9 cellular contexts compared by ENCODE assay signal in the genomic region with DNA sequence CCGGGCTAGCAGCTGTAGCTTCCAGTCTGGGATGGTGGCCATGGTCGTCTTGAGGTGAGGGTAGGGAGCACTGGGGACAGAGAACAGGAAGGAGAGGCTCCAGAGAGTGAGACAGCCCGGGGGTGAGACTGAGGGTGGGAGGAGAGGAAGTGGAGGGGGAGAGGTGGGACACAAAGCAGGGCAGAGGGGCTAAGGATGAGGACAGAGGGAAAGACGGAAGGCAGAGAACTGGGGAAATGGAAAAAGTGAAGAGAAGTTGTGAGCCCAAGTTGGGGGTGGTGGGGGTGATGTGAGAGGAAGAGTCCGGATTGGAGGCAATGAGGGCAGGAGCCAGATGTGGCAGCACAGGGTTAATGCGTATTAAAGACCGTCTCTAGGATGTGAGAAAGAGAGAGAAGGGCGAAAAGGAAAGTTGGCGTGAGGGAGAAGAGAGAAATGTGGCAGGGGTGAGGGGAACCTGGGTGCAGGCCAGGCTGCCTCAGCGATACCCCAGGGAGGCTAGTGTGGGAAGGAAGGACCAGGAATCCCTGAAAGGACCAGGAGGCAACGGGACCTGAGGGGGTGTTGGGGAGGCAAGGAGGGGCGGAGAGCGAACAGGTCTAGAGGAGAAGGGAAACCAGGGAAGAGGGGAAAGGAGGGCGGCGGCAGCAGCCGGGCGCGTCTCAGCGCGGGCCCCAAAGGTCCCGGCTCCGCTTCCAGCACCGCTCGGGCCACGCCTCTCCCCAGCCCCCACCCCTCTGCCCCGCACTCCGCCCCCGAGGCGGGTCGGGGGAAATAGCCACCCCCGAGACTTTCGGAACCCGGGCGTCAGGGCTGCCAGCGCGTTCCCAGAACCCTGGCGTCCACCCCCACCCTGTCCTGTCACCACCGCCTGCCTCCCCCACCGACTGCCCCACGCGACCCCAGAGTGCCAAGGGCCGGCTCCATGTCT. TPM values are rescaled to one million over a fixed set of nuclear protein-coding genes. Genes with fewer than 3 reads are reported as not detected.
A peak's percentile ranks its signal among the peaks of the same experiment; 100 is the strongest.
DNase-seq lines count a peak whose midpoint lies in the region; ATAC-seq, FAIRE-seq and TF ChIP-seq lines count a peak whose summit lies in the region.
"Had no signal": no experiment of that assay in that cellular context is flagged by ENCODE, and none has a peak within 500 bp of the region (broad histone marks: within the 10 kb centered on the region; RNA-seq: fewer than 3 reads in every experiment).

A gene with protein sequence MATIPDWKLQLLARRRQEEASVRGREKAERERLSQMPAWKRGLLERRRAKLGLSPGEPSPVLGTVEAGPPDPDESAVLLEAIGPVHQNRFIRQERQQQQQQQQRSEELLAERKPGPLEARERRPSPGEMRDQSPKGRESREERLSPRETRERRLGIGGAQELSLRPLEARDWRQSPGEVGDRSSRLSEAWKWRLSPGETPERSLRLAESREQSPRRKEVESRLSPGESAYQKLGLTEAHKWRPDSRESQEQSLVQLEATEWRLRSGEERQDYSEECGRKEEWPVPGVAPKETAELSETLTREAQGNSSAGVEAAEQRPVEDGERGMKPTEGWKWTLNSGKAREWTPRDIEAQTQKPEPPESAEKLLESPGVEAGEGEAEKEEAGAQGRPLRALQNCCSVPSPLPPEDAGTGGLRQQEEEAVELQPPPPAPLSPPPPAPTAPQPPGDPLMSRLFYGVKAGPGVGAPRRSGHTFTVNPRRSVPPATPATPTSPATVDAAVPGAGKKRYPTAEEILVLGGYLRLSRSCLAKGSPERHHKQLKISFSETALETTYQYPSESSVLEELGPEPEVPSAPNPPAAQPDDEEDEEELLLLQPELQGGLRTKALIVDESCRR (minus strand): TSS at position 669 of the 931 bp plus-strand sequence. CDS start 627 bp downstream, at position 42.

- H3F3A ChIP-seq in MM.1S (ENCODE audit: insufficient read depth, low read length): peaks cover 52% of the 10 kb centered on the region

- H2AFZ ChIP-seq in MM.1S (ENCODE audit: low read length): peak within 1 kb of the TSS; percentile 60
- no peak within 1 kb of the TSS for H2AFZ ChIP-seq in HepG2 (ENCODE audit: low read length)

- H3K9me2 ChIP-seq in MM.1S (replicated peaks; ENCODE audit: insufficient read depth, low read length): no peaks in the 10 kb centered on the region

- peaks cover 62% of the 10 kb centered on the region for H3K79me2 ChIP-seq in MM.1S (ENCODE audit: low read length)
- H3K79me2 ChIP-seq in HepG2 (ENCODE audit: insufficient read depth, low read length): no peaks in the 10 kb centered on the region

- peak within 1 kb of the TSS; percentile 56 for H3K9ac ChIP-seq in MM.1S (ENCODE audit: low read length)
- H3K9ac ChIP-seq in HepG2 (ENCODE audit: insufficient read depth, low read depth, low read length): peak within 1 kb of the TSS; percentile 65

- H3K27ac ChIP-seq in MM.1S (ENCODE audit: low read length) (peak within 1 kb of the TSS; percentile 69; the same call in 1 of the 2 replicates), HepG2 (ENCODE audit: extremely low read length, insufficient read depth, low read length) (peak within 1 kb of the TSS; percentile 43)

- H3K36me3 ChIP-seq in MM.1S (replicated peaks; ENCODE audit: insufficient read depth, low read length) (no peaks in the 10 kb centered on the region), HepG2 (replicated peaks in 1 of 2; ENCODE audit: control insufficient read depth in 1 of 2, insufficient read depth in 2 of 2, low read length in 2 of 2) (no peaks in the 10 kb centered on the region)

- H3K4me3 ChIP-seq in MM.1S (ENCODE audit: low read length) (peak within 1 kb of the TSS; percentile 87), choroid plexus epithelial cell (ENCODE audit: low read depth, low read length) (peak within 1 kb of the TSS; percentile 89), HepG2 (replicated peaks in 1 of 3; ENCODE audit: insufficient read depth in 1 of 3, low read depth in 2 of 3, low read length in 3 of 3) (peak within 1 kb of the TSS; percentile 77 to 84 (median 81))

- no peak for FAIRE-seq in HepG2 (lab: Jason Lieb, UNC)
- FAIRE-seq: A204.1 had no signal

- TF ChIP-seq EP300 in HepG2 (IDR thresholded peaks at IDR 0.05; ENCODE audit: low read depth in 2 of 2, low read length in 2 of 2) (no peak), HepG2 (CRISPR knock-in tag; IDR thresholded peaks at IDR 0.05; ENCODE audit: borderline replicate concordance) (no peak)

- in situ Hi-C loops in HepG2 (cut with HindIII; ENCODE audit: extremely low pct_ligation_motif_present, low pct_unique_long_range_greater_than_20kb): loop anchor here (25.0 kb wide), 1 partner anchor 401 kb away; no protein-coding TSS in a partner anchor

- H4K20me1 ChIP-seq in MM.1S (ENCODE audit: insufficient read depth, low read length) (no peaks in the 10 kb centered on the region), HepG2 (ENCODE audit: insufficient read depth, low read length) (no peaks in the 10 kb centered on the region)

- H3K4me2 ChIP-seq in MM.1S (ENCODE audit: low read depth, low read length) (peak within 1 kb of the TSS; percentile 91), HepG2 (ENCODE audit: low read depth, low read length) (peak within 1 kb of the TSS; percentile 84)

- TF ChIP-seq RAD21 in HepG2 (CRISPR knock-in tag; IDR thresholded peaks at IDR 0.05): no peak

- TF ChIP-seq CTCF in MM.1S (IDR thresholded peaks at IDR 0.05; ENCODE audit: low read length): no peak
- no peak for TF ChIP-seq CTCF in choroid plexus epithelial cell (conservative IDR thresholded peaks at IDR 0.05; ENCODE audit: low read depth, low read length)
- TF ChIP-seq CTCF in HepG2 (CRISPR knock-in tag; IDR thresholded peaks at IDR 0.05): no peak

- peak; percentile 45 for ATAC-seq in HepG2

- 0 out of 4 replicates have a peak, but pooled peaks of 1 of the 2 experiments have one; percentile 33 for TF ChIP-seq POLR2A in HepG2 (IDR thresholded peaks at IDR 0.05; ENCODE audit: insufficient read depth in 1 of 2, low read depth in 2 of 2, low read length in 2 of 2)

- H3K27me3 ChIP-seq in MM.1S (replicated peaks; ENCODE audit: insufficient read depth, low read length) (no peaks in the 10 kb centered on the region), HepG2 (ENCODE audit: control insufficient read depth in 1 of 2, insufficient read depth in 2 of 2, low read length in 2 of 2) (no peaks in the 10 kb centered on the region)

- 29% methylated on average over 24 of the region's 42 CpGs for WGBS in HepG2 (ENCODE audit: low lambda C conversion rate)

- CTCF ChIA-PET in HepG2 (lab: Yijun Ruan, JAX; ENCODE audit: low intra/inter-chr PET ratio, low total read pairs): interaction anchor here (1.0 kb wide), 1 partner anchor 36 kb away, joined by 4 read pairs; no protein-coding TSS in a partner anchor

- H3K9me3 ChIP-seq in MM.1S (replicated peaks; ENCODE audit: insufficient read depth, low read length) (no peaks in the 10 kb centered on the region), HepG2 (ENCODE audit: low read length) (no peaks in the 10 kb centered on the region)

- POLR2A ChIA-PET in HepG2 (lab: Yijun Ruan, JAX): interaction anchor here (1.2 kb wide), 1 partner anchor 9 kb away, joined by 3 read pairs; no protein-coding TSS in a partner anchor

- DNase-seq in DMS 273 (lab: John Stamatoyannopoulos, UW; ENCODE audit: unreplicated experiment): peak; percentile 81
- DNase-seq in DMS 273 treated with DMSO at 0.1 percent for 48 hours (lab: John Stamatoyannopoulos, UW): no peak
- DNase-seq in MM.1S: peak; percentile 78
- DNase-seq in activated CD4-positive, alpha-beta T cell treated with anti-CD3 and anti-CD28 coated beads for 4 hours: peak; percentile 83 to 87
- DNase-seq in choroid plexus epithelial cell (ENCODE audit: low read depth): peak; percentile 57
- no peak for DNase-seq in HepG2 (ENCODE audit: low spot score)
- DNase-seq in stimulated activated CD4-positive, alpha-beta T cell treated with anti-CD3 and anti-CD28 coated beads, Interleukin-2, amount 100 ng/mL, for 4 hours (ENCODE audit: low read depth): peak; percentile 87
- DNase-seq in inferior parietal cortex (ENCODE audit: extremely low spot score): no peak

- BruUV-seq in HepG2 (replicated peaks; lab: Mats Ljungman, UMichigan): no TSS peak

- intact Hi-C loops in HepG2 (cut with micrococcal nuclease; ENCODE audit: unreplicated experiment): no loop called here

- H3K4me1 ChIP-seq in MM.1S (ENCODE audit: low read length): peaks cover 29% of the 10 kb centered on the region
- peaks cover 75% of the 10 kb centered on the region for H3K4me1 ChIP-seq in HepG2 (ENCODE audit: insufficient read depth, low read length)

TF ChIP-seq in HepG2, 621 proteins besides CTCF, POLR2A, EP300 and RAD21 (continues in another document):
- TF ChIP-seq ZNF260 (CRISPR knock-in tag; IDR thresholded peaks at IDR 0.05; ENCODE audit: borderline replicate concordance, low read depth): no peak
- no peak for TF ChIP-seq SMAD9 (CRISPR knock-in tag; IDR thresholded peaks at IDR 0.05)
- no peak for TF ChIP-seq ZNF3 (CRISPR knock-in tag; IDR thresholded peaks at IDR 0.05)
- TF ChIP-seq ZNF224 (CRISPR knock-in tag; IDR thresholded peaks at IDR 0.05): no peak
- TF ChIP-seq GLI4 (CRISPR knock-in tag; IDR thresholded peaks at IDR 0.05; ENCODE audit: borderline replicate concordance): no peak

RNA-seq across cellular contexts. Expression of the gene that starts here (rescaled TPM):
- total RNA-seq in HepG2 (2016; rRNA removed; fragmentation: Illumina TruSeq; extraction: Trizol): 3.1 and 4.9 TPM in 2 replicates
- 0.81 and 1.4 TPM in 2 replicates for total RNA-seq in HepG2 (2016; cell fraction: cytosol; rRNA removed; fragmentation: Illumina TruSeq; extraction: Trizol; ENCODE audit: low read depth)
- 3.5 and 4.0 TPM in 2 replicates for total RNA-seq in HepG2 (2016; cell fraction: insoluble cytoplasmic fraction; rRNA removed; fragmentation: Illumina TruSeq; extraction: Trizol)
- 3.3 and 3.5 TPM in 2 replicates for total RNA-seq in HepG2 (2016; cell fraction: membrane; rRNA removed; fragmentation: Illumina TruSeq; extraction: Trizol)
- 2.5 and 3.2 TPM in 2 replicates for total RNA-seq in HepG2 (2016; cell fraction: nucleus; rRNA removed; fragmentation: Illumina TruSeq; extraction: Trizol)
- polyA plus RNA-seq in HepG2 (2011; rRNA removed): 9.2 and 10.5 TPM in 2 replicates
- 8.3 and 8.7 TPM in 2 replicates for polyA plus RNA-seq in HepG2 (2011; cell fraction: cytosol; rRNA removed)
- polyA plus RNA-seq in HepG2 (2011; cell fraction: nucleus; rRNA removed): 10.6 and 11.8 TPM in 2 replicates
- 4.3 and 5.2 TPM in 2 replicates for polyA plus RNA-seq in HepG2 (2012)
- 2.2 and 2.4 TPM in 2 replicates for polyA plus RNA-seq in HepG2 (2016; cell fraction: cytosol; fragmentation: Illumina TruSeq; extraction: Trizol; ENCODE audit: low read depth)
- 6.9 and 7.5 TPM in 2 replicates for polyA plus RNA-seq in HepG2 (2016; cell fraction: insoluble cytoplasmic fraction; fragmentation: Illumina TruSeq; extraction: Trizol; ENCODE audit: low read depth)
- 5.6 and 5.8 TPM in 2 replicates for polyA plus RNA-seq in HepG2 (2016; cell fraction: membrane; fragmentation: Illumina TruSeq; extraction: Trizol; ENCODE audit: low read depth)
- polyA plus RNA-seq in HepG2 (2016; cell fraction: nucleus; fragmentation: Illumina TruSeq; extraction: Trizol; ENCODE audit: insufficient read depth, low read depth): 8.6 and 12.1 TPM in 2 replicates
- 13.8 and 38.1 TPM in 2 replicates for polyA minus RNA-seq in HepG2 (2011; rRNA and poly(A)+ RNA removed; ENCODE audit: low replicate concordance)
- 4.6 and 5.1 TPM in 2 replicates for polyA minus RNA-seq in HepG2 (2011; cell fraction: cytosol; rRNA and poly(A)+ RNA removed)
- 1.9 and 2.0 TPM in 2 replicates for polyA minus RNA-seq in HepG2 (2011; cell fraction: nucleus; rRNA and poly(A)+ RNA removed)

Comparison
In these comparisons a context has a peak if more than half of its experiments do, and no peak if none do; other contexts are left out.
1. DNase-seq: peak in DMS 273 (single experiment), MM.1S (single experiment), activated CD4-positive, alpha-beta T cell treated with anti-CD3 and anti-CD28 coated beads for 4 hours (2 of 2), choroid plexus epithelial cell (single experiment) and stimulated activated CD4-positive, alpha-beta T cell treated with anti-CD3 and anti-CD28 coated beads, Interleukin-2, amount 100 ng/mL, for 4 hours (single experiment); none in DMS 273 treated with DMSO at 0.1 percent for 48 hours (single experiment), HepG2 (single experiment) and inferior parietal cortex (single experiment).
2. Peak in every context shown above with its lines, with median percentiles within 50 percentile points of each other: H3K4me3 ChIP-seq.